Comparison of ENCODE assay signal across 14 cellular contexts in genomic region chr11:66373261-66373660, GRCh38. TPM values are rescaled to one million over a fixed set of nuclear protein-coding genes. Genes with fewer than 3 reads are reported as not detected.
DNase-seq lines count a peak whose midpoint lies in the region; ATAC-seq, FAIRE-seq and TF ChIP-seq lines count a peak whose summit lies in the region.
"Had no signal": no experiment of that assay in that cellular context is flagged by ENCODE, and none has a peak within 500 bp of the region (broad histone marks: within the 10 kb centered on the region; RNA-seq: fewer than 3 reads in every experiment).

No MANE protein-coding gene starts in this region.

- 32 to 34% methylated on average over 5 of the region's 5 CpGs for WGBS in pancreas, 2 donors

- FAIRE-seq in HTR-8/SVneo (lab: Jason Lieb, UNC) (peak; percentile 48), pancreas (lab: Jason Lieb, UNC) (no peak)

- H3K4me3 ChIP-seq in effector memory CD4-positive, alpha-beta T cell (ENCODE audit: insufficient read depth, low read depth, low read length, poor library complexity, severe bottlenecking), result no peak overlapping the region
- H3K4me3 ChIP-seq in pancreas, result no peak overlapping the region

- H3K27ac Mint-ChIP-seq in nephron, result peak overlapping the region in 1 of 3 experiments; percentile 41

- peaks cover 6% of the 10 kb centered on the region for H3K4me1 ChIP-seq in effector memory CD4-positive, alpha-beta T cell (ENCODE audit: control insufficient read depth, insufficient read depth, low read length, poor library complexity, severe bottlenecking)
- peaks cover 0 to 4% (median 0%) of the 10 kb centered on the region in 3 donors for H3K4me1 ChIP-seq in pancreas

- no peak for ATAC-seq in pancreas
- ATAC-seq: stimulated activated naive CD8-positive, alpha-beta T cell treated with anti-CD3 and anti-CD28 coated beads, Interleukin-15, Interleukin-2, amounts not matched to agents 100 U/mL and 50 U/mL, for 24 hours had no signal

- intact Hi-C loops in pancreas (cut with DNase I), result no loop called here

- TF ChIP-seq CTCF in C4-2B (conservative IDR thresholded peaks at IDR 0.05), result no peak
- no peak for TF ChIP-seq CTCF in nephron (IDR thresholded peaks at IDR 0.05; ENCODE audit: unreplicated experiment in 3 of 3)
- TF ChIP-seq CTCF in pancreas (IDR thresholded peaks at IDR 0.05), result no peak

- H3K27me3 ChIP-seq in effector memory CD4-positive, alpha-beta T cell (replicated peaks; ENCODE audit: control insufficient read depth, insufficient read depth, low read length, poor library complexity, severe bottlenecking), result no peaks in the 10 kb centered on the region
- H3K27me3 ChIP-seq in pancreas, result no peaks in the 10 kb centered on the region
- H3K27me3 ChIP-seq: ascending aorta had no signal

- H3K4me1 Mint-ChIP-seq in nephron, result peaks cover 16% of the 10 kb centered on the region

- no peaks in the 10 kb centered on the region for H3K9me3 ChIP-seq in effector memory CD4-positive, alpha-beta T cell (ENCODE audit: control insufficient read depth, low read length)
- no peaks in the 10 kb centered on the region for H3K9me3 ChIP-seq in pancreas
- H3K9me3 ChIP-seq: ascending aorta had no signal

- H3K36me3 Mint-ChIP-seq in nephron (ENCODE audit: low read depth), result peaks cover 5% of the 10 kb centered on the region

- H3K36me3 ChIP-seq in effector memory CD4-positive, alpha-beta T cell (ENCODE audit: control insufficient read depth, insufficient read depth, low read length), result no peaks in the 10 kb centered on the region
- H3K36me3 ChIP-seq in pancreas, result no peaks in the 10 kb centered on the region
- H3K36me3 ChIP-seq: ascending aorta had no signal

- H3K27ac ChIP-seq in C4-2B (peak overlapping the region; percentile 28; the same call in 1 of the 2 replicates), angular gyrus (ENCODE audit: low read depth, low read length) (peak overlapping the region; percentile 19), pancreas (no peak overlapping the region)
- no peak overlapping the region for H3K27ac ChIP-seq in effector memory CD4-positive, alpha-beta T cell (ENCODE audit: insufficient read depth, low read length, poor library complexity, severe bottlenecking)
- H3K27ac ChIP-seq: ascending aorta had no signal

- peaks cover 17% of the 10 kb centered on the region for H3K27me3 Mint-ChIP-seq in nephron (ENCODE audit: low read depth)

- H3K9me3 Mint-ChIP-seq in nephron, result no peaks in the 10 kb centered on the region

- H3K4me3 Mint-ChIP-seq in nephron, result peak overlapping the region; percentile 16 to 61 (median 57)

- DNase-seq in HTR-8/SVneo (ENCODE audit: insufficient read length, low spot score) (no peak), NCI-H345 treated with DMSO at 0.1 percent for 48 hours (lab: John Stamatoyannopoulos, UW; ENCODE audit: unreplicated experiment) (no peak), pancreas (no peak)
- DNase-seq in activated CD8-positive, alpha-beta memory T cell treated with anti-CD3 and anti-CD28 coated beads for 24 hours, result no peak
- no peak for DNase-seq in effector memory CD4-positive, alpha-beta T cell
- DNase-seq: foreskin melanocyte; NCI-H1417 treated with DMSO at 0.1 percent for 48 hours; stimulated activated naive CD8-positive, alpha-beta T cell treated with anti-CD3 and anti-CD28 coated beads, Interleukin-15, Interleukin-2, amounts not matched to agents 100 U/mL and 50 U/mL, for 24 hours had no signal

RNA-seq across cellular contexts. Expression of gene SLC29A2, which starts 1.7 kb away (rescaled TPM):
- 1 to 10 TPM; 2.9 to 6.0 (median 4.3) TPM for total RNA-seq in pancreas
- polyA plus RNA-seq in pancreas, result 10 to 100 TPM; 19.9 to 21.7 TPM
- total RNA-seq: ascending aorta had no signal

RNA-seq across cellular contexts. Expression of gene B4GAT1, which starts 25.8 kb away (rescaled TPM):
- total RNA-seq in pancreas, result 10 to 100 TPM in 5 of 6 donors, 1 to 10 TPM in 1; 9.5 to 13.3 (median 12.0) TPM
- 10 to 100 TPM in 1 of 2 donors, 1 to 10 TPM in 1; 9.2 to 21.8 TPM for polyA plus RNA-seq in pancreas

RNA-seq across cellular contexts. Expression of gene BRMS1, which starts 28.4 kb away (rescaled TPM):
- total RNA-seq in pancreas, result 10 to 100 TPM; 14.3 to 22.0 (median 19.7) TPM
- 10 to 100 TPM; 46.9 to 65.0 TPM for polyA plus RNA-seq in pancreas

RNA-seq across cellular contexts. Expression of gene RIN1, which starts 37.0 kb away (rescaled TPM):
- total RNA-seq in pancreas, result 1 to 10 TPM; 2.7 to 5.0 (median 4.1) TPM
- 10 to 100 TPM in 1 of 2 donors, 1 to 10 TPM in 1; 9.2 to 15.7 TPM for polyA plus RNA-seq in pancreas

RNA-seq across cellular contexts. Expression of gene NPAS4, which starts 47.6 kb away (rescaled TPM):
- under 1 TPM in 1 of 6 donors, not detected in 5; 0.14 TPM for total RNA-seq in pancreas
- under 1 TPM; 0.08 to 0.63 TPM for polyA plus RNA-seq in pancreas
- total RNA-seq: H4, kidney epithelial cell had no signal

Comparison
In these comparisons a context has a peak if more than half of its experiments do, and no peak if none do; other contexts are left out.
1. H3K27ac ChIP-seq: peak in C4-2B (single experiment) and angular gyrus (single experiment); none in effector memory CD4-positive, alpha-beta T cell (single experiment) and pancreas (0 of 4).